In genomic region chrX:129932792-129933321, GRCh38 we compare ENCODE assay signal across 8 cellular contexts. TPM values are rescaled to one million over a fixed set of nuclear protein-coding genes. Genes with fewer than 3 reads are reported as not detected.
DNase-seq lines count a peak whose midpoint lies in the region; ATAC-seq, FAIRE-seq and TF ChIP-seq lines count a peak whose summit lies in the region.

No MANE protein-coding gene starts in this region.

- DNase-seq in activated CD4-positive, alpha-beta T cell treated with anti-CD3 and anti-CD28 coated beads for 36 hours = peak; percentile 24
- no peak for DNase-seq in activated CD4-positive, alpha-beta T cell treated with anti-CD3 and anti-CD28 coated beads, Interleukin-2, amount 50 U/mL, for 1 hour
- DNase-seq in ascending aorta (ENCODE audit: low spot score in 2 of 2) (no peak), suprapubic skin (ENCODE audit: low spot score in 2 of 2) (peak; percentile 75 to 78), HTR-8/SVneo (ENCODE audit: insufficient read length, low spot score) (no peak), ecto neural progenitor cell (ENCODE audit: low spot score) (no peak)

- peaks cover 2% of the 10 kb centered on the region for H3K27me3 Mint-ChIP-seq in activated CD4-positive, alpha-beta T cell treated with anti-CD3 and anti-CD28 coated beads for 36 hours

- no peak overlapping the region for H3K27ac Mint-ChIP-seq in activated CD4-positive, alpha-beta T cell treated with anti-CD3 and anti-CD28 coated beads for 36 hours

- H3K9me3 ChIP-seq in ascending aorta (no peaks in the 10 kb centered on the region), suprapubic skin (no peaks in the 10 kb centered on the region)

- TF ChIP-seq EP300 in suprapubic skin (IDR thresholded peaks at IDR 0.05) = no peak

- H3K27me3 ChIP-seq in ascending aorta (no peaks in the 10 kb centered on the region), layer of hippocampus (ENCODE audit: control insufficient read depth, insufficient read depth, low read length) (no peaks in the 10 kb centered on the region), suprapubic skin (no peaks in the 10 kb centered on the region)

- H3K4me3 Mint-ChIP-seq in activated CD4-positive, alpha-beta T cell treated with anti-CD3 and anti-CD28 coated beads for 36 hours = peak overlapping the region; percentile 45

- CTCF ChIA-PET in activated CD4-positive, alpha-beta T cell treated with anti-CD3 and anti-CD28 coated beads for 36 hours (lab: Charles Lee) = no interaction called here

- peaks cover 4% of the 10 kb centered on the region for H3K4me1 Mint-ChIP-seq in activated CD4-positive, alpha-beta T cell treated with anti-CD3 and anti-CD28 coated beads for 36 hours

- H3K27ac ChIP-seq in ascending aorta = peak overlapping the region in 1 of 2 donors; percentile 50
- H3K27ac ChIP-seq in layer of hippocampus (ENCODE audit: low read depth, low read length) = peak overlapping the region; percentile 75
- H3K27ac ChIP-seq in suprapubic skin = peak overlapping the region; percentile 84

- H3K36me3 ChIP-seq in ascending aorta = peaks cover 0 to under 1% of the 10 kb centered on the region in 2 donors
- H3K36me3 ChIP-seq in suprapubic skin = peaks cover under 1% of the 10 kb centered on the region

- ATAC-seq in activated CD4-positive, alpha-beta T cell treated with anti-CD3 and anti-CD28 coated beads for 36 hours = no peak
- peak; percentile 8 for ATAC-seq in HG03432 (IDR thresholded peaks at IDR 0.05; ENCODE audit: unreplicated experiment)

- TF ChIP-seq POLR2A in suprapubic skin (IDR thresholded peaks at IDR 0.05) = no peak

- no peak for FAIRE-seq in HTR-8/SVneo (lab: Jason Lieb, UNC)

- WGBS in suprapubic skin = 57% methylated on average over 5 of the region's 50 CpGs

- POLR2A ChIA-PET in activated CD4-positive, alpha-beta T cell treated with anti-CD3 and anti-CD28 coated beads for 36 hours (lab: Charles Lee) = no interaction called here

- H3K4me3 ChIP-seq in ascending aorta (peak overlapping the region; percentile 32 to 76), suprapubic skin (peak overlapping the region; percentile 57)

- H3K36me3 Mint-ChIP-seq in activated CD4-positive, alpha-beta T cell treated with anti-CD3 and anti-CD28 coated beads for 36 hours (ENCODE audit: low read depth) = peaks cover 9% of the 10 kb centered on the region

- TF ChIP-seq CTCF in ascending aorta (IDR thresholded peaks at IDR 0.05) (no peak), suprapubic skin (IDR thresholded peaks at IDR 0.05) (no peak)

- H3K9me3 Mint-ChIP-seq in activated CD4-positive, alpha-beta T cell treated with anti-CD3 and anti-CD28 coated beads for 36 hours (ENCODE audit: low read depth) = no peaks in the 10 kb centered on the region

- intact Hi-C loops in activated CD4-positive, alpha-beta T cell treated with anti-CD3 and anti-CD28 coated beads for 36 hours (cut with DNase I, micrococcal nuclease) = loop anchor here in 1 of 2 experiments (1.0 to 5.0 kb wide), 4 partner anchors 20 to 239 kb away; partner anchors contain the start of genes BCORL1 and RAB33A
- intact Hi-C loops in ascending aorta (cut with DNase I) = loop anchor here (1.0 to 5.0 kb wide), 3 partner anchors 20 to 239 kb away; partner anchors contain the start of genes BCORL1 and RAB33A

- H3K4me1 ChIP-seq in ascending aorta = no peaks in the 10 kb centered on the region
- no peaks in the 10 kb centered on the region for H3K4me1 ChIP-seq in suprapubic skin

RNA-seq across cellular contexts. Expression of gene UTP14A, which starts 26.9 kb away (rescaled TPM):
- 10 to 100 TPM; 35.7 to 45.2 TPM for total RNA-seq in activated CD4-positive, alpha-beta T cell treated with anti-CD3 and anti-CD28 coated beads for 36 hours
- total RNA-seq in ascending aorta (1.1 TPM), suprapubic skin (10 to 100 TPM; 11.3 to 14.9 (median 12.2) TPM)

RNA-seq across cellular contexts. Expression of gene BCORL1, which starts 49.6 kb away (rescaled TPM):
- 1 to 10 TPM; 8.3 to 8.5 TPM for total RNA-seq in activated CD4-positive, alpha-beta T cell treated with anti-CD3 and anti-CD28 coated beads for 36 hours
- total RNA-seq in ascending aorta (10.3 TPM), suprapubic skin (10 to 100 TPM in 1 of 4 donors, 1 to 10 TPM in 3; 5.9 to 11.0 (median 7.9) TPM)

Comparison
In these comparisons a context has a peak if more than half of its experiments do, and no peak if none do; other contexts are left out.
1. DNase-seq: peak in activated CD4-positive, alpha-beta T cell treated with anti-CD3 and anti-CD28 coated beads for 36 hours (single experiment) and suprapubic skin (2 of 2); none in activated CD4-positive, alpha-beta T cell treated with anti-CD3 and anti-CD28 coated beads, Interleukin-2, amount 50 U/mL, for 1 hour (single experiment), ascending aorta (0 of 2), HTR-8/SVneo (single experiment) and ecto neural progenitor cell (single experiment).